16 cellular contexts compared by ENCODE assay signal in genomic region chr3:152357587-152357986, GRCh38.
DNase-seq lines count a peak whose midpoint lies in the region; ATAC-seq and TF ChIP-seq lines count a peak whose summit lies in the region.
"Had no signal": no experiment of that assay in that cellular context is flagged by ENCODE, and none has a peak within 500 bp of the region (broad histone marks: within the 10 kb centered on the region; RNA-seq: fewer than 3 reads in every experiment).

No MANE protein-coding gene starts in this region.

- H3K9me3 ChIP-seq in DND-41 (ENCODE audit: insufficient read depth, low read length, severe bottlenecking): no peaks in the 10 kb centered on the region
- H3K9me3 ChIP-seq in naive thymus-derived CD4-positive, alpha-beta T cell (ENCODE audit: control insufficient read depth in 2 of 3, low read length in 3 of 3): no peaks in the 10 kb centered on the region
- H3K9me3 ChIP-seq: body of pancreas had no signal

- CTCF ChIA-PET in naive thymus-derived CD4-positive, alpha-beta T cell (lab: Charles Lee): no interaction called here

- H3K4me3 Mint-ChIP-seq in activated T-helper 2 cell treated with anti-CD3 and anti-CD28 coated beads, Interferon-gamma antibody, Interleukin-2, Interleukin-4, amounts not matched to agents 10 μg/mL and 5 μg/mL and 100 μg/mL, durations not matched to agents 14 hours and 24 hours and 36 hours (ENCODE audit: low read depth): no peak overlapping the region
- H3K4me3 Mint-ChIP-seq in naive thymus-derived CD4-positive, alpha-beta T cell: peak overlapping the region in 7 of 10 donors; percentile 1 to 59 (median 38)

- H3K4me3 ChIP-seq in ACC112 (ENCODE audit: low read depth, low read length) (no peak overlapping the region), DND-41 (ENCODE audit: low read depth in 1 of 2, low read length in 2 of 2) (no peak overlapping the region), lower leg skin (ENCODE audit: low read depth, poor library complexity, severe bottlenecking) (no peak overlapping the region)
- H3K4me3 ChIP-seq in naive thymus-derived CD4-positive, alpha-beta T cell (ENCODE audit: low read length): no peak overlapping the region
- H3K4me3 ChIP-seq: body of pancreas had no signal

- no peaks in the 10 kb centered on the region for H3K9me3 Mint-ChIP-seq in activated T-helper 2 cell treated with anti-CD3 and anti-CD28 coated beads, Interferon-gamma antibody, Interleukin-2, Interleukin-4, amounts not matched to agents 10 μg/mL and 5 μg/mL and 100 μg/mL, durations not matched to agents 14 hours and 24 hours and 36 hours
- peaks cover 0 to 2% (median 0%) of the 10 kb centered on the region in 11 donors for H3K9me3 Mint-ChIP-seq in naive thymus-derived CD4-positive, alpha-beta T cell

- POLR2A ChIA-PET in naive thymus-derived CD4-positive, alpha-beta T cell (lab: Charles Lee): interaction anchor here (0.6 to 1.0 kb wide), 2 partner anchors 47 to 53 kb away, joined by 3 read pairs; no protein-coding TSS in a partner anchor

- H3K36me3 ChIP-seq in ACC112 (ENCODE audit: insufficient read depth, low read length) (no peaks in the 10 kb centered on the region), DND-41 (ENCODE audit: insufficient read depth, low read length) (peaks cover 39% of the 10 kb centered on the region)
- peaks cover 6 to 34% (median 9%) of the 10 kb centered on the region in 3 experiments for H3K36me3 ChIP-seq in naive thymus-derived CD4-positive, alpha-beta T cell (ENCODE audit: control insufficient read depth in 2 of 3, insufficient read depth in 3 of 3, low read length in 3 of 3)

- intact Hi-C loops in activated T-helper 2 cell treated with anti-CD3 and anti-CD28 coated beads, Interferon-gamma antibody, Interleukin-2, Interleukin-4, amounts not matched to agents 10 μg/mL and 5 μg/mL and 100 μg/mL, durations not matched to agents 14 hours and 24 hours and 36 hours (cut with micrococcal nuclease): loop anchor here (5.0 kb wide), 2 partner anchors 35 to 45 kb away; no protein-coding TSS in a partner anchor
- intact Hi-C loops in naive thymus-derived CD4-positive, alpha-beta T cell (cut with micrococcal nuclease): no loop called here
- intact Hi-C loops in lower leg skin (cut with DNase I; ENCODE audit: low total_unique reads): no loop called here

- peak overlapping the region; percentile 15 for H3K27ac Mint-ChIP-seq in activated T-helper 2 cell treated with anti-CD3 and anti-CD28 coated beads, Interferon-gamma antibody, Interleukin-2, Interleukin-4, amounts not matched to agents 10 μg/mL and 5 μg/mL and 100 μg/mL, durations not matched to agents 14 hours and 24 hours and 36 hours
- peak overlapping the region in 8 of 9 donors; percentile 24 to 84 (median 56) for H3K27ac Mint-ChIP-seq in naive thymus-derived CD4-positive, alpha-beta T cell

- peaks cover 55% of the 10 kb centered on the region for H3K36me3 Mint-ChIP-seq in activated T-helper 2 cell treated with anti-CD3 and anti-CD28 coated beads, Interferon-gamma antibody, Interleukin-2, Interleukin-4, amounts not matched to agents 10 μg/mL and 5 μg/mL and 100 μg/mL, durations not matched to agents 14 hours and 24 hours and 36 hours (ENCODE audit: low read depth)
- peaks cover 12 to 54% (median 28%) of the 10 kb centered on the region in 5 donors for H3K36me3 Mint-ChIP-seq in naive thymus-derived CD4-positive, alpha-beta T cell

- no peak for TF ChIP-seq CTCF in DND-41 (IDR thresholded peaks at IDR 0.05; ENCODE audit: borderline replicate concordance, extremely low read depth, low read length, poor library complexity, severe bottlenecking)
- no peak for TF ChIP-seq CTCF in lower leg skin (IDR thresholded peaks at IDR 0.05)

- no peak overlapping the region for H3K9ac ChIP-seq in DND-41 (ENCODE audit: low read depth, low read length)

- no peaks in the 10 kb centered on the region for H3K27me3 ChIP-seq in ACC112 (ENCODE audit: insufficient read depth, low read length)
- no peaks in the 10 kb centered on the region for H3K27me3 ChIP-seq in DND-41 (ENCODE audit: insufficient read depth, low read length, poor library complexity)
- no peaks in the 10 kb centered on the region for H3K27me3 ChIP-seq in naive thymus-derived CD4-positive, alpha-beta T cell (ENCODE audit: control insufficient read depth in 2 of 2, insufficient read depth in 2 of 2, low read length in 2 of 2)
- H3K27me3 ChIP-seq: body of pancreas had no signal

- H3K27me3 Mint-ChIP-seq in activated T-helper 2 cell treated with anti-CD3 and anti-CD28 coated beads, Interferon-gamma antibody, Interleukin-2, Interleukin-4, amounts not matched to agents 10 μg/mL and 5 μg/mL and 100 μg/mL, durations not matched to agents 14 hours and 24 hours and 36 hours (ENCODE audit: low read depth): no peaks in the 10 kb centered on the region
- no peaks in the 10 kb centered on the region for H3K27me3 Mint-ChIP-seq in naive thymus-derived CD4-positive, alpha-beta T cell

- H4K20me1 ChIP-seq in DND-41 (ENCODE audit: insufficient read depth, low read length): peaks cover 62% of the 10 kb centered on the region

- H3K4me1 ChIP-seq in ACC112 (ENCODE audit: control insufficient read depth, insufficient read depth, low read length, unreplicated experiment) (peaks cover 48% of the 10 kb centered on the region), DND-41 (ENCODE audit: insufficient read depth, low read length) (0 out of 2 replicates have a peak, but pooled peaks cover 6% of the 10 kb centered on the region)
- H3K4me1 ChIP-seq in naive thymus-derived CD4-positive, alpha-beta T cell (ENCODE audit: control insufficient read depth in 2 of 2, insufficient read depth in 2 of 2, low read length in 2 of 2): peaks cover 23 to 48% of the 10 kb centered on the region in 2 donors

- peaks cover 55% of the 10 kb centered on the region for H3K4me1 Mint-ChIP-seq in activated T-helper 2 cell treated with anti-CD3 and anti-CD28 coated beads, Interferon-gamma antibody, Interleukin-2, Interleukin-4, amounts not matched to agents 10 μg/mL and 5 μg/mL and 100 μg/mL, durations not matched to agents 14 hours and 24 hours and 36 hours (ENCODE audit: low read depth)
- H3K4me1 Mint-ChIP-seq in naive thymus-derived CD4-positive, alpha-beta T cell: peaks cover 46 to 94% (median 83%) of the 10 kb centered on the region in 7 donors

- H3K27ac ChIP-seq in ACC112 (ENCODE audit: low read depth, low read length): peak overlapping the region; percentile 10; the same call in 1 of the 2 replicates
- no peak overlapping the region for H3K27ac ChIP-seq in DND-41 (ENCODE audit: low read length)
- H3K27ac ChIP-seq in naive thymus-derived CD4-positive, alpha-beta T cell (ENCODE audit: low read depth, low read length): peak overlapping the region; percentile 30
- H3K27ac ChIP-seq: body of pancreas, HL-60 had no signal

- H3K79me2 ChIP-seq in ACC112 (ENCODE audit: control insufficient read depth, insufficient read depth, low read length, unreplicated experiment) (peaks cover 89% of the 10 kb centered on the region), DND-41 (ENCODE audit: insufficient read depth, low read length) (peaks cover 100% of the 10 kb centered on the region)

- DNase-seq in DND-41 (no peak), OCI-M1 (lab: John Stamatoyannopoulos, UW) (no peak), lower leg skin (ENCODE audit: low spot score in 2 of 2) (no peak), nucleus accumbens (lab: John Stamatoyannopoulos, UW) (no peak)
- DNase-seq in activated T-helper 2 cell treated with anti-CD3 and anti-CD28 coated beads, Interferon-gamma antibody, Interleukin-2, Interleukin-4, amounts not matched to agents 10 μg/mL and 5 μg/mL and 100 μg/mL, durations not matched to agents 14 hours and 24 hours and 36 hours (ENCODE audit: low spot score): no peak
- no peak for DNase-seq in naive thymus-derived CD4-positive, alpha-beta T cell
- DNase-seq in activated CD4-positive, CD25-positive, alpha-beta regulatory T cell (lab: John Stamatoyannopoulos, UW): no peak
- DNase-seq: activated CD8-positive, alpha-beta memory T cell treated with anti-CD3 and anti-CD28 coated beads, Interleukin-2, amount 50 U/mL, for 4 hours; body of pancreas; midbrain; NCI-H1930; NCI-H774; Right ventricle myocardium superior had no signal

- H2AFZ ChIP-seq in ACC112 (ENCODE audit: low read length, unreplicated experiment) (no peak overlapping the region), DND-41 (ENCODE audit: low read depth, low read length) (no peak overlapping the region)

- TF ChIP-seq POLR2A in lower leg skin (IDR thresholded peaks at IDR 0.05): no peak

- H3K4me2 ChIP-seq in DND-41 (ENCODE audit: insufficient read depth, low read length): no peak overlapping the region

- 0 out of 3 replicates have a peak, but pooled peaks have one; percentile 9 for ATAC-seq in DND-41 (ENCODE audit: insufficient read depth, low read depth)
- no peak for ATAC-seq in naive thymus-derived CD4-positive, alpha-beta T cell
- ATAC-seq: body of pancreas, HCT116 had no signal
